Comparison of ENCODE assay signal across 10 cellular contexts in the genomic region with DNA sequence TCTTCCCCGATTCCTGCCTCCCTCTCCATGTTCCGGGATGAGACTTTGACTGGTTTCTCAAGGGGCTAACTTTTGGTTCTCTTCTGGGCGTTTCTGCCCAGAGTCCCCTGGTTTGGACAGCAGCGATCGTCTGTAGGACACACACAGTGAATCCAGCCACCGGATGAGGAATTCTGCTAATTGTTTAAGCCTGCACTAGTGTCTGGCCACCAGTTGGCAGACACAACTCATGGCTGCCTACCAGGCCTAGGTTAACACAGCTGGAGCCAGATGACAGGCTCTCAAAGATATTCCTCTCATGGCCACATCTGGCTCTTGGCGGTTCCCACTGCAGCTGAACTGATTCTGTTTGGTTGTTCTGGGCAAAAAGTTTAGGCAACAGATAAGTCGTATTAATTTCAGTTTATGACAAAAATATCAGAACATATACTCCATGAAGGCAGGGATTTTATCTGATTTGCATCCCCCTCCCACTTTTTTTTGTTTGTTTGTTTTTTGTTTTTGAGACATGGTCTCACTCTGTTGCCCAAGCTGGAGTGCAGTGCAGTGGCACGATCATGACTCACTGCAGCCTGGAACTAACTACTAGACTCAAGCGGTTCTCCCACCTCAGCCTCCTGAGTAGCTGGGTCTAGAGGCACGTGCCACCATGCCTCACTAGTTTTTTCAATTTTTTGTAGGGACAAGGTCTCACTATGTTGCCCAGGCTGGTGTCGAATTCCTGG.
DNase-seq lines count a peak whose midpoint lies in the region; ATAC-seq and TF ChIP-seq lines count a peak whose summit lies in the region.
"Had no signal": no experiment of that assay in that cellular context is flagged by ENCODE, and none has a peak within 500 bp of the region (broad histone marks: within the 10 kb centered on the region; RNA-seq: fewer than 3 reads in every experiment).

No MANE protein-coding gene starts in this region.

- H3K36me3 ChIP-seq in left ventricle myocardium inferior (no peaks in the 10 kb centered on the region), skeletal muscle tissue (ENCODE audit: control insufficient read depth in 3 of 3, insufficient read depth in 3 of 3, low read length in 3 of 3) (no peaks in the 10 kb centered on the region)
- H3K36me3 ChIP-seq: upper lobe of left lung had no signal

- peak; percentile 54 for DNase-seq in GM04503 (ENCODE audit: low read depth)
- peak; percentile 17 for DNase-seq in UCSD-AML1 (lab: John Stamatoyannopoulos, UW; ENCODE audit: unreplicated experiment)
- peak; percentile 53 for DNase-seq in left ventricle myocardium inferior
- DNase-seq in SKM-1 treated with dmso at 0.1 percent for 144 hours (lab: John Stamatoyannopoulos, UW; ENCODE audit: unreplicated experiment) = no peak
- DNase-seq in GM19238 (ENCODE audit: insufficient read length, low spot score) = no peak
- DNase-seq: central memory CD4-positive, alpha-beta T cell; upper lobe of left lung had no signal

- H3K4me1 ChIP-seq in left ventricle myocardium inferior = peaks cover 30% of the 10 kb centered on the region
- H3K4me1 ChIP-seq in skeletal muscle tissue (ENCODE audit: control insufficient read depth in 3 of 3, insufficient read depth in 3 of 3, low read length in 3 of 3) = peaks cover 3 to 24% (median 10%) of the 10 kb centered on the region in 3 donors

- H3K4me3 ChIP-seq in left ventricle myocardium inferior (no peak overlapping the region), skeletal muscle tissue (ENCODE audit: low read length in 3 of 3) (peak overlapping the region in 1 of 3 donors; percentile 17)
- H3K4me3 ChIP-seq: upper lobe of left lung had no signal

- no peak overlapping the region for H3K9ac ChIP-seq in skeletal muscle tissue (ENCODE audit: low read depth in 1 of 3, low read length in 3 of 3)

- H3K27me3 ChIP-seq in left ventricle myocardium inferior (ENCODE audit: low read depth) (no peaks in the 10 kb centered on the region), skeletal muscle tissue (ENCODE audit: control insufficient read depth in 3 of 3, insufficient read depth in 3 of 3, low read length in 3 of 3) (no peaks in the 10 kb centered on the region)
- H3K27me3 ChIP-seq: upper lobe of left lung had no signal

- peak overlapping the region; percentile 62 for H3K27ac ChIP-seq in left ventricle myocardium inferior (replicated peaks)
- H3K27ac ChIP-seq in skeletal muscle tissue (ENCODE audit: low read depth, low read length) = peak overlapping the region; percentile 23

- peak; percentile 37 for TF ChIP-seq CTCF in left ventricle myocardium inferior (IDR thresholded peaks at IDR 0.05; ENCODE audit: borderline replicate concordance)

- H3K9me3 ChIP-seq in left ventricle myocardium inferior (replicated peaks) = no peaks in the 10 kb centered on the region
- H3K9me3 ChIP-seq in skeletal muscle tissue (ENCODE audit: control insufficient read depth in 3 of 3, low read length in 3 of 3) = no peaks in the 10 kb centered on the region
- H3K9me3 ChIP-seq: upper lobe of left lung had no signal

- no peak for ATAC-seq in GM21723 (IDR thresholded peaks at IDR 0.05; ENCODE audit: unreplicated experiment)
- no peak for ATAC-seq in GM18870 (IDR thresholded peaks at IDR 0.05; ENCODE audit: unreplicated experiment)

- intact Hi-C loops in left ventricle myocardium inferior (cut with micrococcal nuclease) = no loop called here

Comparison
In these comparisons a context has a peak if more than half of its experiments do, and no peak if none do; other contexts are left out.
1. DNase-seq: peak in GM04503 (single experiment), UCSD-AML1 (single experiment) and left ventricle myocardium inferior (single experiment); none in SKM-1 treated with dmso at 0.1 percent for 144 hours (single experiment) and GM19238 (single experiment).